In the genomic region with DNA sequence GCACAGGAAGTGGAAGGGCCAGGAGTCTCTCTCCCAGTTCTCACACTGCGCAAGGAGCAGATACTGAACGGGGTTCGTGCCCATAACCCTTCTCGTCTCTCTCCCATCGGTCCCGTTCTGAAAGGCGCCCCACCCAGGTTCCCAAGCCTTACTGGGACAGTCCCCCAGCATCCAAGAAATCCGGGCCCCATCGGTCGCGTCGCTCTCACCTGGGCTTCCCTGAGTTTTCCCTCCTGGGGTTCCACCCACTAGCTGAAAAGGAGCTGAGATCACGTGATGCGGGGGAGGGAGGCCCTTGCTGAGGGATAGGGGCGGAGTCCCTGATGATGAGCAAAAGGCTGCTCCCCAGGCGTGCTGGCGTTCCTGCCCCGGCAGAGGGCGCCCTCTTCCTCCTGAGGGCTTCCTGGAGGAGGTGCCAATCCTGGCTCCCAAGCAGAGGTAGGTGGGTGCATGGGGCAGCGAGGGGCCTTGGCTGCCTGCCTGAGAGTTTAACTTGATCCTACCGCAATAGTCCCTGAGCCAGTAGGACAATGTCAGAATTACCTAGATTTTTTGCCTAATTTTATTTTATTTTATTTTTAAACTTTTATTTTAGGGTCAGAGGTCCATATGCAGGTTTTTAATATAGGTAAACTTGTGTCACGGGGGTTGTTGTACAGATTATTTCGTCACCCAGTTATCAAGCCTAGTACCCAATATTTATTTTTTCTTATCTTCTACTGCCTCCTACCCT, we compare ENCODE assay signal across 9 cellular contexts. TPM values are rescaled to one million over a fixed set of nuclear protein-coding genes. Genes with fewer than 3 reads are reported as not detected.
DNase-seq lines count a peak whose midpoint lies in the region; ATAC-seq, FAIRE-seq and TF ChIP-seq lines count a peak whose summit lies in the region.
"Had no signal": no experiment of that assay in that cellular context is flagged by ENCODE, and none has a peak within 500 bp of the region (broad histone marks: within the 10 kb centered on the region; RNA-seq: fewer than 3 reads in every experiment).

A gene (minus strand): TSS at position 271 of the 733 bp plus-strand sequence. CDS start 689 bp downstream, outside the sequence.

- peak; percentile 98 for DNase-seq in ELF-1 (ENCODE audit: low read depth, low spot score)
- no peak for DNase-seq in M059J (ENCODE audit: low read depth)
- DNase-seq in T1000 (lab: John Stamatoyannopoulos, UW), result peak; percentile 58
- DNase-seq in astrocyte (ENCODE audit: low read depth), result peak; percentile 48
- peak; percentile 74 for DNase-seq in iPS DF 4.7 (ENCODE audit: extremely low read depth, low spot score)
- DNase-seq in stimulated activated CD4-positive, alpha-beta T cell treated with anti-CD3 and anti-CD28 coated beads, Interleukin-12 subunit alpha, Interleukin-12 subunit beta, amount 100 ng/mL, for 24 hours (ENCODE audit: low read depth in 2 of 2), result peak; percentile 72 to 87

- no peak within 1 kb of the TSS for H3K27ac Mint-ChIP-seq in astrocyte (ENCODE audit: unreplicated experiment)

- H3K4me3 ChIP-seq in astrocyte (ENCODE audit: insufficient read depth, low read depth, low read length), result peak within 1 kb of the TSS; percentile 40

- no peaks in the 10 kb centered on the region for H3K4me1 Mint-ChIP-seq in astrocyte (ENCODE audit: low read depth, unreplicated experiment)

- no peak for ATAC-seq in HG02973 (IDR thresholded peaks at IDR 0.05; ENCODE audit: unreplicated experiment)
- ATAC-seq in GM21526 (IDR thresholded peaks at IDR 0.05; ENCODE audit: low FRiP score, unreplicated experiment), result no peak

- H3K27ac ChIP-seq in astrocyte (ENCODE audit: low read depth, low read length), result no peak within 1 kb of the TSS

- H3K9me3 ChIP-seq in astrocyte (ENCODE audit: insufficient read depth, low read depth, low read length), result no peaks in the 10 kb centered on the region

- peaks cover 2% of the 10 kb centered on the region for H3K27me3 Mint-ChIP-seq in astrocyte (ENCODE audit: low read depth, unreplicated experiment)

- H3K27me3 ChIP-seq in astrocyte (ENCODE audit: insufficient read depth, low read length), result no peaks in the 10 kb centered on the region

- FAIRE-seq in astrocyte (lab: Jason Lieb, UNC), result no peak
- FAIRE-seq: islet of Langerhans had no signal

- H3K4me3 Mint-ChIP-seq in astrocyte (ENCODE audit: unreplicated experiment), result peak within 1 kb of the TSS; percentile 80

- no peaks in the 10 kb centered on the region for H3K36me3 Mint-ChIP-seq in astrocyte (ENCODE audit: low read depth, unreplicated experiment)

- H3K9me3 Mint-ChIP-seq in astrocyte (ENCODE audit: unreplicated experiment), result no peaks in the 10 kb centered on the region

- H3K36me3 ChIP-seq in astrocyte (ENCODE audit: insufficient read depth, low read length), result no peaks in the 10 kb centered on the region

- H3K9ac ChIP-seq in astrocyte (ENCODE audit: low read length), result peak within 1 kb of the TSS; percentile 49

- H3K79me2 ChIP-seq in astrocyte (ENCODE audit: insufficient read depth, low read length), result no peaks in the 10 kb centered on the region

- H4K20me1 ChIP-seq in astrocyte (ENCODE audit: insufficient read depth, low read length), result no peaks in the 10 kb centered on the region

- peak; percentile 72 for TF ChIP-seq CTCF in astrocyte (IDR thresholded peaks at IDR 0.05; ENCODE audit: insufficient read depth, low read depth, low read length)

- peak within 1 kb of the TSS; percentile 75 for H3K4me2 ChIP-seq in astrocyte (ENCODE audit: low read length)

- no peaks in the 10 kb centered on the region for H3K4me1 ChIP-seq in astrocyte (ENCODE audit: insufficient read depth, low read length)

- peak within 1 kb of the TSS; percentile 78 for H2AFZ ChIP-seq in astrocyte (ENCODE audit: low read depth, low read length)

RNA-seq across cellular contexts. Expression of the gene that starts here (rescaled TPM):
- total RNA-seq in M059J (2014; rRNA removed; shearing (Covaris generic)), result 33.0 and 52.0 TPM in 2 replicates
- 27.8 and 28.0 TPM in 2 replicates for total RNA-seq in astrocyte
